ENCODE assay signal across 8 cellular contexts in the genomic region with DNA sequence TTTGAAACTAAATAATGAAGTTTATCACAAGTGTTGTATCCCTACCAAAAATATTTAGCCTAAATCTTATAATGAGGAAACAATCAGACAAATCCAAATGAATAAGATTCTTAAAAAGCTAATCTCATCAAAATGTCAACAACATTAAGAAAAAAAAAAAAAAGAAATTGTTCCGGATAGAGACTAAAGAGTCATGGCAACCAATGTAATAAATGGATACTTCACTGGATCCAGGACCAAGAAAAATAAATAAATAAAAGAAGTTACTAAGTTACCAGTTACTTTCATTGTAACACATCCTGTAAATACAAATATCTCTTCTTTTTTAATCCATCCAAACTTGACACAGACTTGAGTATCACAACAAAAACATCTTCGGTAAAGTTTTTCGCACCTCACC. TPM values are rescaled to one million over a fixed set of nuclear protein-coding genes. Genes with fewer than 3 reads are reported as not detected.
DNase-seq lines count a peak whose midpoint lies in the region; TF ChIP-seq lines count a peak whose summit lies in the region.

No MANE protein-coding gene starts in this region.

- H3K4me1 Mint-ChIP-seq in Calu3 (ENCODE audit: low read depth, unreplicated experiment), result peaks cover 8% of the 10 kb centered on the region
- peaks cover 11% of the 10 kb centered on the region for H3K4me1 Mint-ChIP-seq in endothelial cell (ENCODE audit: unreplicated experiment)

- H3K36me3 Mint-ChIP-seq in Calu3 (ENCODE audit: insufficient read depth, unreplicated experiment) (peaks cover 50% of the 10 kb centered on the region), endothelial cell (ENCODE audit: low read depth, unreplicated experiment) (peaks cover 11% of the 10 kb centered on the region)

- intact Hi-C loops in Calu3 (cut with micrococcal nuclease; ENCODE audit: unreplicated experiment), result loop anchor here (2.0 kb wide), 1 partner anchor 41 kb away; no protein-coding TSS in a partner anchor

- H3K27ac ChIP-seq in OCI-LY1 (ENCODE audit: low read depth, low read length, poor library complexity, severe bottlenecking) (peak overlapping the region; percentile 64), neutrophil (peak overlapping the region; percentile 87)

- CTCF ChIA-PET in Calu3 (lab: Charles Lee), result no interaction called here

- H3K4me1 ChIP-seq in OCI-LY1 (ENCODE audit: insufficient read depth, low read length, severe bottlenecking) (peaks cover 50% of the 10 kb centered on the region), neutrophil (ENCODE audit: control insufficient read depth in 1 of 2, insufficient read depth in 1 of 2, low read depth in 1 of 2, low read length in 1 of 2) (peaks cover 13 to 20% of the 10 kb centered on the region in 2 experiments)

- H2AFZ ChIP-seq in OCI-LY1 (ENCODE audit: low read length), result peak overlapping the region; percentile 29; the same call in 1 of the 2 replicates

- no peaks in the 10 kb centered on the region for H3K27me3 ChIP-seq in OCI-LY1 (ENCODE audit: insufficient read depth, low read length)
- H3K27me3 ChIP-seq in neutrophil, result no peaks in the 10 kb centered on the region

- H3K27ac Mint-ChIP-seq in Calu3 (ENCODE audit: unreplicated experiment) (peak overlapping the region; percentile 94), endothelial cell (ENCODE audit: unreplicated experiment) (peak overlapping the region; percentile 100)

- H3K27me3 Mint-ChIP-seq in Calu3 (ENCODE audit: unreplicated experiment), result no peaks in the 10 kb centered on the region
- peaks cover 11% of the 10 kb centered on the region for H3K27me3 Mint-ChIP-seq in endothelial cell (ENCODE audit: unreplicated experiment)

- TF ChIP-seq CTCF in Calu3 (IDR thresholded peaks at IDR 0.05; ENCODE audit: unreplicated experiment) (no peak), OCI-LY1 (IDR thresholded peaks at IDR 0.05; ENCODE audit: low read length) (no peak), endothelial cell (IDR thresholded peaks at IDR 0.05; ENCODE audit: unreplicated experiment) (no peak), neutrophil (IDR thresholded peaks at IDR 0.05) (no peak)

- H3K4me3 ChIP-seq in OCI-LY1 (ENCODE audit: low read depth, low read length, poor library complexity, severe bottlenecking) (peak overlapping the region; percentile 87), neutrophil (ENCODE audit: low read depth in 1 of 2, low read length in 1 of 2) (peak overlapping the region; percentile 76 to 77)

- H3F3A ChIP-seq in OCI-LY1 (ENCODE audit: insufficient read depth, low read length), result peaks cover 3% of the 10 kb centered on the region; the same call in 1 of the 2 replicates

- no peaks in the 10 kb centered on the region for H3K9me2 ChIP-seq in OCI-LY1 (ENCODE audit: low read depth, low read length)

- BruUV-seq in Calu3 (replicated peaks; lab: Mats Ljungman, UMichigan), result no TSS peak

- H3K9ac ChIP-seq in OCI-LY1 (ENCODE audit: low read length), result peak overlapping the region; percentile 73

- H3K4me3 Mint-ChIP-seq in Calu3 (ENCODE audit: low read depth, unreplicated experiment) (peak overlapping the region; percentile 86), endothelial cell (ENCODE audit: unreplicated experiment) (peak overlapping the region; percentile 100)

- no peaks in the 10 kb centered on the region for H3K9me3 ChIP-seq in OCI-LY1 (ENCODE audit: low read length)
- H3K9me3 ChIP-seq in neutrophil, result no peaks in the 10 kb centered on the region

- DNase-seq in Calu3 (no peak), endothelial cell (ENCODE audit: low spot score) (no peak), DMS 273 (lab: John Stamatoyannopoulos, UW; ENCODE audit: unreplicated experiment) (no peak), medulla oblongata (ENCODE audit: extremely low spot score) (no peak), NCI-H446 treated with DMSO at 0.1 percent for 48 hours (lab: John Stamatoyannopoulos, UW) (no peak)
- DNase-seq in stimulated activated CD4-positive, alpha-beta T cell treated with anti-CD3 and anti-CD28 coated beads, Interleukin-12 subunit alpha, Interleukin-12 subunit beta, amount 100 ng/mL, for 4 hours, result no peak

- H3K79me2 ChIP-seq in OCI-LY1 (ENCODE audit: insufficient read depth, low read length), result peaks cover 40% of the 10 kb centered on the region

- H3K36me3 ChIP-seq in OCI-LY1 (ENCODE audit: insufficient read depth, low read length), result peaks cover 44% of the 10 kb centered on the region
- peaks cover 33% of the 10 kb centered on the region for H3K36me3 ChIP-seq in neutrophil

- H3K4me2 ChIP-seq in OCI-LY1 (ENCODE audit: low read length), result peak overlapping the region; percentile 75

- H3K9me3 Mint-ChIP-seq in Calu3 (ENCODE audit: low read depth, unreplicated experiment) (no peaks in the 10 kb centered on the region), endothelial cell (ENCODE audit: unreplicated experiment) (no peaks in the 10 kb centered on the region)

- no peaks in the 10 kb centered on the region for H4K20me1 ChIP-seq in OCI-LY1 (ENCODE audit: insufficient read depth, low read length)

RNA-seq across cellular contexts. Expression of gene MRPL47, which starts 0.6 kb away (rescaled TPM):
- total RNA-seq in Calu3 (2022), result 76.2 and 88.0 TPM in 2 replicates
- 39.0 TPM for total RNA-seq in endothelial cell (ENCODE audit: unreplicated experiment)

RNA-seq across cellular contexts. Expression of gene NDUFB5, which starts 0.8 kb away (rescaled TPM):
- total RNA-seq in Calu3 (2022), result 135 and 146 TPM in 2 replicates
- total RNA-seq in endothelial cell (ENCODE audit: unreplicated experiment), result 83.9 TPM

RNA-seq across cellular contexts. Expression of gene ACTL6A, which starts 41.1 kb away (rescaled TPM):
- total RNA-seq in Calu3 (2022), result 148 and 158 TPM in 2 replicates
- 36.3 TPM for total RNA-seq in endothelial cell (ENCODE audit: unreplicated experiment)

RNA-seq across cellular contexts. Expression of gene USP13, which starts 49.0 kb away (rescaled TPM):
- total RNA-seq in Calu3 (2022), result 25.5 and 29.8 TPM in 2 replicates
- 18.9 TPM for total RNA-seq in endothelial cell (ENCODE audit: unreplicated experiment)
